In the genomic region with DNA sequence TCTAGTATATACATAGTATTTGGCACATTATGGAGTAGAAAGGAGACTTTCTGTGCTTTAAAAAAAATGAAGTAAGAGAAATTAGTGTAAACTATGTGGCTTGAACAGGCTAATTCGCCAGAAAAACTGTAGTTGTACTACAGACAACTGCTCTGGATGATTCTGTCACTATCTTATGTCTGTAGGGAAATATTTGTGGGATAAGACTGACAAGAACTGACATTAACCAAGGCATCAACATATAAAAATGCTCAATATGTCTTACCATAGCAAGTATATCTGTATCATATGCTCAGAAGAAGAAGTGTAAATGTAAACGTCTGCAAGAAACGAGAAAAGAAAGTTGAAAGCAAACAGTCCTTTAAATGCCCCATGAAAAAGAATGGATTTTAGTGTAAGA, we compare ENCODE assay signal across 38 cellular contexts.
"Had no signal": no experiment of that assay in that cellular context is flagged by ENCODE, and none has a peak within 500 bp of the region (broad histone marks: within the 10 kb centered on the region; RNA-seq: fewer than 3 reads in every experiment).

No MANE protein-coding gene starts in this region.

- H3K27me3 ChIP-seq: adrenal gland, ascending aorta, body of pancreas, brain microvascular endothelial cell, breast epithelium, cardiac muscle cell had no signal

- H3K36me3 Mint-ChIP-seq: activated naive CD4-positive, alpha-beta T cell treated with anti-CD3 and anti-CD28 coated beads, Interleukin-2, amount 10 ng/mL, durations not matched to agents 7 days and 5 days; activated naive CD4-positive, alpha-beta T cell treated with anti-CD3 and anti-CD28 coated beads, Interleukin-2, amount 50 U/mL, for 24 hours; activated naive CD4-positive, alpha-beta T cell treated with anti-CD3 and anti-CD28 coated beads, Interleukin-2, amount 50 U/mL, for 72 hours; activated naive CD8-positive, alpha-beta T cell; activated naive CD8-positive, alpha-beta T cell treated with anti-CD3 and anti-CD28 coated beads for 36 hours; activated naive CD8-positive, alpha-beta T cell treated with anti-CD3 and anti-CD28 coated beads, Interleukin-2, amount 10 ng/mL, durations not matched to agents 7 days and 5 days; brain had no signal

- H3K9me3 ChIP-seq: adrenal gland, ascending aorta, body of pancreas, breast epithelium had no signal

- ATAC-seq: activated naive CD4-positive, alpha-beta T cell treated with anti-CD3 and anti-CD28 coated beads, Interleukin-2, amount 50 U/mL, for 72 hours; activated naive CD8-positive, alpha-beta T cell treated with anti-CD3 and anti-CD28 coated beads, Interleukin-2, amount 50 U/mL, for 24 hours; activated T-cell treated with anti-CD3 and anti-CD28 coated beads, Interleukin-2, amount 50 U/mL, for 4 hours; activated T-cell treated with anti-CD3 and anti-CD28 coated beads, Interleukin-2, amount 50 U/mL, for 72 hours; activated T-helper 17 cell treated with anti-CD3 and anti-CD28 coated beads, Interleukin-2, amount 50 U/mL, for 72 hours; body of pancreas had no signal

- H3K9me3 Mint-ChIP-seq: activated naive CD4-positive, alpha-beta T cell treated with anti-CD3 and anti-CD28 coated beads for 36 hours; activated T-helper 1 cell treated with anti-CD3 and anti-CD28 coated beads, Interleukin-12 subunit alpha, Interleukin-12 subunit beta, Interleukin-2, Interleukin-4 antibody, amounts not matched to agents 30 ng/mL and 10 ng/mL and 1 ng/mL, durations not matched to agents 14 hours and 24 hours and 36 hours had no signal

- H3K4me1 Mint-ChIP-seq: activated naive CD4-positive, alpha-beta T cell treated with anti-CD3 and anti-CD28 coated beads, Interleukin-2, amount 10 ng/mL, durations not matched to agents 7 days and 5 days; activated naive CD4-positive, alpha-beta T cell treated with anti-CD3 and anti-CD28 coated beads, Interleukin-2, amount 50 U/mL, for 24 hours; activated naive CD8-positive, alpha-beta T cell treated with anti-CD3 and anti-CD28 coated beads for 36 hours; activated naive CD8-positive, alpha-beta T cell treated with anti-CD3 and anti-CD28 coated beads, Interleukin-2, amount 10 ng/mL, durations not matched to agents 7 days and 5 days; activated naive CD8-positive, alpha-beta T cell treated with anti-CD3 and anti-CD28 coated beads, Interleukin-2, amount 50 U/mL, for 24 hours; activated T-helper 17 cell treated with anti-CD3 and anti-CD28 coated beads, Interleukin-2, amount 50 U/mL, for 72 hours; brain; central memory CD8-positive, alpha-beta T cell had no signal

- H3K27ac ChIP-seq: adrenal gland, ascending aorta, body of pancreas, brain microvascular endothelial cell, breast epithelium, cardiac muscle cell had no signal

- H3K4me3 Mint-ChIP-seq: activated naive CD4-positive, alpha-beta T cell treated with anti-CD3 and anti-CD28 coated beads for 36 hours; activated naive CD4-positive, alpha-beta T cell treated with anti-CD3 and anti-CD28 coated beads, Interleukin-2, amount 10 ng/mL, durations not matched to agents 7 days and 5 days; activated naive CD4-positive, alpha-beta T cell treated with anti-CD3 and anti-CD28 coated beads, Interleukin-2, amount 50 U/mL, for 24 hours; activated naive CD8-positive, alpha-beta T cell; activated naive CD8-positive, alpha-beta T cell treated with anti-CD3 and anti-CD28 coated beads for 36 hours; activated naive CD8-positive, alpha-beta T cell treated with anti-CD3 and anti-CD28 coated beads, Interleukin-2, amount 10 ng/mL, durations not matched to agents 7 days and 5 days; activated naive CD8-positive, alpha-beta T cell treated with anti-CD3 and anti-CD28 coated beads, Interleukin-2, amount 50 U/mL, for 24 hours; activated T-cell treated with anti-CD3 and anti-CD28 coated beads, Interleukin-2, amount 50 U/mL, for 24 hours; activated T-cell treated with anti-CD3 and anti-CD28 coated beads, Interleukin-2, amount 50 U/mL, for 4 hours; activated T-cell treated with anti-CD3 and anti-CD28 coated beads, Interleukin-2, amount 50 U/mL, for 72 hours; activated T-helper 1 cell treated with anti-CD3 and anti-CD28 coated beads, Interleukin-12 subunit alpha, Interleukin-12 subunit beta, Interleukin-2, Interleukin-4 antibody, amounts not matched to agents 30 ng/mL and 10 ng/mL and 1 ng/mL, durations not matched to agents 14 hours and 24 hours and 36 hours; activated T-helper 17 cell treated with anti-CD3 and anti-CD28 coated beads, Interleukin-2, amount 50 U/mL, for 72 hours; brain; central memory CD8-positive, alpha-beta T cell had no signal

- H3K36me3 ChIP-seq: adrenal gland, ascending aorta, brain microvascular endothelial cell, breast epithelium, cardiac muscle cell had no signal

- DNase-seq: activated effector memory CD4-positive, alpha-beta T cell treated with anti-CD3 and anti-CD28 coated beads, Interleukin-2, amount 50 U/mL, for 16 hours; activated effector memory CD4-positive, alpha-beta T cell treated with Interleukin-2 at 50 U/mL for 16 hours; activated gamma-delta T cell; activated gamma-delta T cell treated with Interleukin-2 at 50 U/mL for 16 hours; activated naive CD4-positive, alpha-beta T cell; activated naive CD4-positive, alpha-beta T cell treated with anti-CD3 and anti-CD28 coated beads for 36 hours; activated naive CD4-positive, alpha-beta T cell treated with anti-CD3 and anti-CD28 coated beads, Interleukin-2, amount 10 ng/mL, durations not matched to agents 7 days and 5 days; activated naive CD4-positive, alpha-beta T cell treated with anti-CD3 and anti-CD28 coated beads, Interleukin-2, amount 50 U/mL, for 16 hours; activated naive CD4-positive, alpha-beta T cell treated with Interleukin-2 at 50 U/mL for 16 hours; activated naive CD8-positive, alpha-beta T cell treated with anti-CD3 and anti-CD28 coated beads for 36 hours; activated naive CD8-positive, alpha-beta T cell treated with anti-CD3 and anti-CD28 coated beads, Interleukin-2, amount 10 ng/mL, durations not matched to agents 7 days and 5 days; activated naive CD8-positive, alpha-beta T cell treated with anti-CD3 and anti-CD28 coated beads, Interleukin-2, amount 50 U/mL, for 24 hours; activated T-cell treated with anti-CD3 and anti-CD28 coated beads, Interleukin-2, amount 50 U/mL, for 1 hour; activated T-cell treated with anti-CD3 and anti-CD28 coated beads, Interleukin-2, amount 50 U/mL, for 24 hours; activated T-cell treated with anti-CD3 and anti-CD28 coated beads, Interleukin-2, amount 50 U/mL, for 4 hours; activated T-cell treated with anti-CD3 and anti-CD28 coated beads, Interleukin-2, amount 50 U/mL, for 48 hours; activated T-cell treated with anti-CD3 and anti-CD28 coated beads, Interleukin-2, amount 50 U/mL, for 72 hours; adrenal gland; amniotic stem cell; amygdala; anterior cingulate cortex; aorta; body of pancreas; brain microvascular endothelial cell; caudate nucleus; central memory CD4-positive, alpha-beta T cell; cerebellar nuclear complex had no signal

- H3K27ac Mint-ChIP-seq: activated naive CD4-positive, alpha-beta T cell treated with anti-CD3 and anti-CD28 coated beads for 36 hours; activated naive CD4-positive, alpha-beta T cell treated with anti-CD3 and anti-CD28 coated beads, Interleukin-2, amount 10 ng/mL, durations not matched to agents 7 days and 5 days; activated naive CD4-positive, alpha-beta T cell treated with anti-CD3 and anti-CD28 coated beads, Interleukin-2, amount 50 U/mL, for 24 hours; activated naive CD8-positive, alpha-beta T cell; activated naive CD8-positive, alpha-beta T cell treated with anti-CD3 and anti-CD28 coated beads for 36 hours; activated naive CD8-positive, alpha-beta T cell treated with anti-CD3 and anti-CD28 coated beads, Interleukin-2, amount 10 ng/mL, durations not matched to agents 7 days and 5 days; activated naive CD8-positive, alpha-beta T cell treated with anti-CD3 and anti-CD28 coated beads, Interleukin-2, amount 50 U/mL, for 24 hours; activated T-cell treated with anti-CD3 and anti-CD28 coated beads, Interleukin-2, amount 50 U/mL, for 24 hours; activated T-cell treated with anti-CD3 and anti-CD28 coated beads, Interleukin-2, amount 50 U/mL, for 72 hours; activated T-helper 1 cell treated with anti-CD3 and anti-CD28 coated beads, Interleukin-12 subunit alpha, Interleukin-12 subunit beta, Interleukin-2, Interleukin-4 antibody, amounts not matched to agents 30 ng/mL and 10 ng/mL and 1 ng/mL, durations not matched to agents 14 hours and 24 hours and 36 hours; activated T-helper 17 cell treated with anti-CD3 and anti-CD28 coated beads, Interleukin-2, amount 50 U/mL, for 72 hours; activated T-helper 2 cell treated with anti-CD3 and anti-CD28 coated beads, Interferon-gamma antibody, Interleukin-2, Interleukin-4, amounts not matched to agents 10 μg/mL and 5 μg/mL and 100 μg/mL, durations not matched to agents 14 hours and 24 hours and 36 hours; brain had no signal

- H3K4me1 ChIP-seq: adrenal gland, ascending aorta, body of pancreas, breast epithelium had no signal

- H3K4me3 ChIP-seq: adrenal gland, ascending aorta, body of pancreas, breast epithelium, cardiac muscle cell had no signal

- H3K27me3 Mint-ChIP-seq: activated naive CD4-positive, alpha-beta T cell treated with anti-CD3 and anti-CD28 coated beads, Interleukin-2, amount 10 ng/mL, durations not matched to agents 7 days and 5 days; activated naive CD4-positive, alpha-beta T cell treated with anti-CD3 and anti-CD28 coated beads, Interleukin-2, amount 50 U/mL, for 24 hours; activated naive CD8-positive, alpha-beta T cell; activated naive CD8-positive, alpha-beta T cell treated with anti-CD3 and anti-CD28 coated beads for 36 hours; activated naive CD8-positive, alpha-beta T cell treated with anti-CD3 and anti-CD28 coated beads, Interleukin-2, amount 10 ng/mL, durations not matched to agents 7 days and 5 days; activated naive CD8-positive, alpha-beta T cell treated with anti-CD3 and anti-CD28 coated beads, Interleukin-2, amount 50 U/mL, for 24 hours; activated T-cell treated with anti-CD3 and anti-CD28 coated beads, Interleukin-2, amount 50 U/mL, for 24 hours; activated T-helper 17 cell treated with anti-CD3 and anti-CD28 coated beads, Interleukin-2, amount 50 U/mL, for 72 hours; brain; central memory CD8-positive, alpha-beta T cell had no signal
